In genomic region chr1:150765229-150765976, GRCh38 we compare ENCODE assay signal across 8 cellular contexts. TPM values are rescaled to one million over a fixed set of nuclear protein-coding genes. Genes with fewer than 3 reads are reported as not detected.
DNase-seq lines count a peak whose midpoint lies in the region; ATAC-seq and TF ChIP-seq lines count a peak whose summit lies in the region.

Gene CTSS (minus strand): TSS chr1:150765778. CDS start chr1:150764763, 1,015 bp downstream.

- intact Hi-C loops in T-helper 2 cell treated with Interferon-gamma antibody and Interleukin-4, amounts not matched to agents 100 ng/mL and 5 ng/mL, for 36 hours (cut with micrococcal nuclease), result loop anchor here (5.0 to 10.0 kb wide), 4 partner anchors 129 to 201 kb away; partner anchors contain the start of gene ENSA

- peak; percentile 54 for DNase-seq in DMS153 (lab: John Stamatoyannopoulos, UW)
- DNase-seq in fibroblast of villous mesenchyme (ENCODE audit: low read depth), result peak; percentile 19
- peak; percentile 49 for DNase-seq in renal cortical epithelial cell (ENCODE audit: low read depth)
- no peak for DNase-seq in T-helper 9 cell
- no peak for DNase-seq in islet precursor cell

- ATAC-seq in GM19452 (IDR thresholded peaks at IDR 0.05; ENCODE audit: unreplicated experiment), result peak; percentile 81
- peak; percentile 79 for ATAC-seq in HG03469 (IDR thresholded peaks at IDR 0.05; ENCODE audit: unreplicated experiment)

- peak within 1 kb of the TSS; percentile 8 for H3K4me3 ChIP-seq in fibroblast of villous mesenchyme (ENCODE audit: low read depth, low read length)

- TF ChIP-seq CTCF in fibroblast of villous mesenchyme (IDR thresholded peaks at IDR 0.05; ENCODE audit: insufficient read depth, low read depth, low read length), result no peak

RNA-seq across cellular contexts. Expression of gene CTSS, which starts in this region (rescaled TPM):
- 80.4 and 89.5 TPM in 2 replicates for total RNA-seq in T-helper 2 cell treated with Interferon-gamma antibody and Interleukin-4, amounts not matched to agents 100 ng/mL and 5 ng/mL, for 36 hours
- 4.7 and 7.4 TPM in 2 replicates for total RNA-seq in fibroblast of villous mesenchyme
- total RNA-seq in renal cortical epithelial cell, result 39.5 and 77.3 TPM in 2 replicates

Comparison
In these comparisons a context has a peak if more than half of its experiments do, and no peak if none do; other contexts are left out.
1. DNase-seq: peak in DMS153 (single experiment), fibroblast of villous mesenchyme (single experiment) and renal cortical epithelial cell (single experiment); none in T-helper 9 cell (single experiment) and islet precursor cell (single experiment).